26 cellular contexts compared by ENCODE assay signal in genomic region chr10:91571671-91572070, GRCh38.
DNase-seq lines count a peak whose midpoint lies in the region; ATAC-seq, FAIRE-seq and TF ChIP-seq lines count a peak whose summit lies in the region.
"Had no signal": no experiment of that assay in that cellular context is flagged by ENCODE, and none has a peak within 500 bp of the region (broad histone marks: within the 10 kb centered on the region; RNA-seq: fewer than 3 reads in every experiment).

No MANE protein-coding gene starts in this region.

- H3K4me3 ChIP-seq in adipocyte (ENCODE audit: low read length) (no peak overlapping the region), psoas muscle (no peak overlapping the region)
- H3K4me3 ChIP-seq: A549, GM12878, PC-9, SK-N-MC had no signal

- no peaks in the 10 kb centered on the region for H3K36me3 ChIP-seq in adipocyte (ENCODE audit: control insufficient read depth, insufficient read depth, low read length, severe bottlenecking)
- no peaks in the 10 kb centered on the region for H3K36me3 ChIP-seq in psoas muscle (ENCODE audit: insufficient read depth in 1 of 2, low read depth in 1 of 2)

- peak; percentile 72 for DNase-seq in COLO829 (ENCODE audit: low spot score)
- peak; percentile 25 for DNase-seq in adipocyte (ENCODE audit: low read depth)
- peak; percentile 43 for DNase-seq in fibroblast of peridontal ligament (ENCODE audit: extremely low read depth)
- no peak for DNase-seq in psoas muscle
- DNase-seq in frontal cortex (ENCODE audit: low spot score in 2 of 2): no peak
- DNase-seq in RPMI8226: no peak
- DNase-seq in COR-L47 (lab: John Stamatoyannopoulos, UW): no peak
- DNase-seq: CD4-positive, CD25-positive, alpha-beta regulatory T cell; DMS53; HCEC 1CT; IMR-90; MM.1S; NCI-H2029; NCI-H446; NCI-H526; NCI-H82; NK-92 treated with Interleukin-12 subunit alpha and Interleukin-12 subunit beta, amount 100 ng/mL, for 24 hours; PC-9; SHP77 had no signal

- no peaks in the 10 kb centered on the region for H3K27me3 ChIP-seq in adipocyte (replicated peaks; ENCODE audit: control insufficient read depth, insufficient read depth, low read length)
- H3K27me3 ChIP-seq in psoas muscle (ENCODE audit: insufficient read depth in 3 of 3, low read length in 2 of 3): no peaks in the 10 kb centered on the region

- H3K27ac ChIP-seq in psoas muscle: peak overlapping the region; percentile 1
- H3K27ac ChIP-seq: A549, KMS-11, PC-9, RWPE1, SK-N-MC had no signal

- H3K9ac ChIP-seq in adipocyte (ENCODE audit: low read length): no peak overlapping the region
- H3K9ac ChIP-seq: KMS-11 had no signal

- no peak for ATAC-seq in psoas muscle
- ATAC-seq: A549, GM12878 had no signal

- H3K4me1 ChIP-seq in adipocyte (ENCODE audit: control insufficient read depth, insufficient read depth, low read length) (no peaks in the 10 kb centered on the region), psoas muscle (peaks cover 28% of the 10 kb centered on the region)

- no peak for TF ChIP-seq CTCF in psoas muscle (IDR thresholded peaks at IDR 0.05)

- FAIRE-seq in frontal cortex (lab: Jason Lieb, UNC): no peak
- FAIRE-seq: A549, G401.6, GM12878, H1 had no signal

- 40 to 54% (median 44%) methylated on average over 2 of the region's 2 CpGs for WGBS in psoas muscle, 3 donors

- intact Hi-C loops in psoas muscle (cut with DNase I): no loop called here

- no peaks in the 10 kb centered on the region for H3K9me3 ChIP-seq in adipocyte (ENCODE audit: control insufficient read depth, low read length)
- H3K9me3 ChIP-seq in psoas muscle: no peaks in the 10 kb centered on the region
- H3K9me3 ChIP-seq: A549 had no signal

Comparison
In these comparisons a context has a peak if more than half of its experiments do, and no peak if none do; other contexts are left out.
1. DNase-seq: peak in COLO829 (single experiment), adipocyte (single experiment) and fibroblast of peridontal ligament (single experiment); none in psoas muscle (0 of 2), frontal cortex (0 of 2), RPMI8226 (single experiment) and COR-L47 (single experiment).